ENCODE assay signal across 8 cellular contexts in the genomic region with DNA sequence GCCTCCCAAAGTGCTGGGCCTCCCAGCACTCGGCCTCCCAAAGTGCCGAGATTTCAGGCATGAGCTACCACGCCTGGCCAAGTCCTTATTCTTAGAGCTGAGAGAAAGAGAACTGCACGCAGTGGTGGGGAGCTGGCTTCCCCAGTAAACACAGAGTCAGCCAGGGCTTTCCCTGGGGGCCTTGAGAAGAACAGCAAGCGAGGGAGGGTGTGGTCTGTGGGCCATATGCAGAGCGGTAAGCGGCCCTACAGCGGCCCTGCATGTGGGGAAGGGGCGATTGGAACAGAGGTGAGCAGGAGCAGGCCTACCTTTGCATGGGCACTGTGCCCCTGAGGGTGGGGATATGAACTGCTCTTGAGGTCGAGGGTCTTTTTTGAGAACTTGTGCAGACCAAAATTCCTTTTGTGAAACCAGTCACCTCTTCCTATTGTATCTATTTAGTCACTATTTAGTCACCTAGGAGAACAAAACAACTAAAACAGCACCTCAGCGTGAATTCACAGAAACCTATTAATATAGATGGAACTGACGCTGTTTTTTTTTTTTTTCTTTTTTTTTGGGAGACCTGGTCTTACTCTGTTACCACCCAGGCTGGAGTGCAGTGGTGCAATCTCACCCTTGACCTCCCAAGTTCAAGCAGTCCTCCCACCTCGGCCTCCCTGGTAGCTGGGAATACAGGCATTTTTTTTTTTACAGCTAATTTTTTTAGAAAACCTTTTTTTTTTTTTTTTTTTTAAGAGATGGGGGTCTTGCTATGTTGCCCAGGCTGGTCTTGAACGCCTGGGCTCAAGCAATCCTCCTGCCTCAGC. TPM values are rescaled to one million over a fixed set of nuclear protein-coding genes. Genes with fewer than 3 reads are reported as not detected.
DNase-seq lines count a peak whose midpoint lies in the region; ATAC-seq and TF ChIP-seq lines count a peak whose summit lies in the region.

No MANE protein-coding gene starts in this region.

- no peak overlapping the region for H3K9ac ChIP-seq in liver (ENCODE audit: low read depth in 1 of 2, low read length in 2 of 2)

- no peaks in the 10 kb centered on the region for H3K27me3 ChIP-seq in adrenal gland
- no peaks in the 10 kb centered on the region for H3K27me3 ChIP-seq in liver (ENCODE audit: control insufficient read depth in 4 of 4, insufficient read depth in 4 of 4, low read length in 3 of 4)
- no peaks in the 10 kb centered on the region for H3K27me3 ChIP-seq in upper lobe of right lung

- H3K9me3 ChIP-seq in adrenal gland (replicated peaks in 1 of 3) = peaks cover 0 to 4% (median 0%) of the 10 kb centered on the region in 3 donors
- no peaks in the 10 kb centered on the region for H3K9me3 ChIP-seq in liver (ENCODE audit: control insufficient read depth in 4 of 4, low read length in 3 of 4)
- H3K9me3 ChIP-seq in upper lobe of right lung = no peaks in the 10 kb centered on the region

- no peak overlapping the region for H3K4me3 ChIP-seq in adrenal gland
- H3K4me3 ChIP-seq in liver (ENCODE audit: low read depth in 1 of 3, low read length in 3 of 3) = no peak overlapping the region
- no peak overlapping the region for H3K4me3 ChIP-seq in upper lobe of right lung

- H3K36me3 ChIP-seq in adrenal gland (replicated peaks in 1 of 2) = no peaks in the 10 kb centered on the region
- no peaks in the 10 kb centered on the region for H3K36me3 ChIP-seq in liver (ENCODE audit: control insufficient read depth in 4 of 4, insufficient read depth in 3 of 4, low read depth in 1 of 4, low read length in 3 of 4)
- peaks cover 9% of the 10 kb centered on the region for H3K36me3 ChIP-seq in upper lobe of right lung

- H3K27ac ChIP-seq in adrenal gland (peak overlapping the region in 4 of 5 donors; percentile 8 to 98 (median 88)), liver (ENCODE audit: low read depth in 1 of 2, low read length in 2 of 2) (peak overlapping the region; percentile 62 to 87), upper lobe of right lung (peak overlapping the region; percentile 86)

- 71 to 87% (median 76%) methylated on average over 12 to 14 of the region's 14 CpGs for WGBS in adrenal gland, 4 donors
- 83% methylated on average over 14 of the region's 14 CpGs for WGBS in liver

- H3K4me1 ChIP-seq in adrenal gland (replicated peaks in 1 of 2) (peaks cover 38 to 81% of the 10 kb centered on the region in 2 donors), liver (ENCODE audit: control insufficient read depth in 4 of 4, insufficient read depth in 4 of 4, low read length in 3 of 4) (peaks cover 35 to 65% (median 52%) of the 10 kb centered on the region in 4 donors), upper lobe of right lung (peaks cover 97% of the 10 kb centered on the region)

- DNase-seq in adrenal gland (peak in 2 of 7 donors; percentile 26 to 54), upper lobe of right lung (peak; percentile 64), nucleus accumbens (lab: John Stamatoyannopoulos, UW) (no peak), NCI-H2227 (lab: John Stamatoyannopoulos, UW; ENCODE audit: unreplicated experiment) (no peak), NCI-H1048 (lab: John Stamatoyannopoulos, UW) (no peak)

- TF ChIP-seq POLR2A in adrenal gland (IDR thresholded peaks at IDR 0.05) = no peak

- TF ChIP-seq RAD21 in liver (IDR thresholded peaks at IDR 0.05) = no peak

- TF ChIP-seq CTCF in adrenal gland (IDR thresholded peaks at IDR 0.05) = no peak
- no peak for TF ChIP-seq CTCF in liver (IDR thresholded peaks at IDR 0.05; ENCODE audit: low read depth, low read length, missing input control)
- no peak for TF ChIP-seq CTCF in upper lobe of right lung (IDR thresholded peaks at IDR 0.05)

- ATAC-seq in GM19463 (IDR thresholded peaks at IDR 0.05; ENCODE audit: unreplicated experiment) (peak; percentile 66), HG03175 (IDR thresholded peaks at IDR 0.05; ENCODE audit: unreplicated experiment) (peak; percentile 58), upper lobe of right lung (no peak)

- intact Hi-C loops in adrenal gland (cut with DNase I) = loop anchor here (2.0 to 10.0 kb wide), 2 partner anchors 56 to 116 kb away; no protein-coding TSS in a partner anchor
- intact Hi-C loops in upper lobe of right lung (cut with DNase I) = no loop called here

TF ChIP-seq in liver, 16 proteins besides CTCF, POLR2A, EP300 and RAD21:
- TF ChIP-seq, protein P1, sequence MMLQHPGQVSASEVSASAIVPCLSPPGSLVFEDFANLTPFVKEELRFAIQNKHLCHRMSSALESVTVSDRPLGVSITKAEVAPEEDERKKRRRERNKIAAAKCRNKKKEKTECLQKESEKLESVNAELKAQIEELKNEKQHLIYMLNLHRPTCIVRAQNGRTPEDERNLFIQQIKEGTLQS (IDR thresholded peaks at IDR 0.05) = no peak
- TF ChIP-seq, protein P2, sequence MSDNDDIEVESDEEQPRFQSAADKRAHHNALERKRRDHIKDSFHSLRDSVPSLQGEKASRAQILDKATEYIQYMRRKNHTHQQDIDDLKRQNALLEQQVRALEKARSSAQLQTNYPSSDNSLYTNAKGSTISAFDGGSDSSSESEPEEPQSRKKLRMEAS (IDR thresholded peaks at IDR 0.05) = no peak
- no peak for TF ChIP-seq YY1 (IDR thresholded peaks at IDR 0.05)
- no peak for TF ChIP-seq EGR1 (IDR thresholded peaks at IDR 0.05; ENCODE audit: low read depth in 2 of 2)
- TF ChIP-seq FOXA1 (IDR thresholded peaks at IDR 0.05) = no peak
- TF ChIP-seq, protein P3, sequence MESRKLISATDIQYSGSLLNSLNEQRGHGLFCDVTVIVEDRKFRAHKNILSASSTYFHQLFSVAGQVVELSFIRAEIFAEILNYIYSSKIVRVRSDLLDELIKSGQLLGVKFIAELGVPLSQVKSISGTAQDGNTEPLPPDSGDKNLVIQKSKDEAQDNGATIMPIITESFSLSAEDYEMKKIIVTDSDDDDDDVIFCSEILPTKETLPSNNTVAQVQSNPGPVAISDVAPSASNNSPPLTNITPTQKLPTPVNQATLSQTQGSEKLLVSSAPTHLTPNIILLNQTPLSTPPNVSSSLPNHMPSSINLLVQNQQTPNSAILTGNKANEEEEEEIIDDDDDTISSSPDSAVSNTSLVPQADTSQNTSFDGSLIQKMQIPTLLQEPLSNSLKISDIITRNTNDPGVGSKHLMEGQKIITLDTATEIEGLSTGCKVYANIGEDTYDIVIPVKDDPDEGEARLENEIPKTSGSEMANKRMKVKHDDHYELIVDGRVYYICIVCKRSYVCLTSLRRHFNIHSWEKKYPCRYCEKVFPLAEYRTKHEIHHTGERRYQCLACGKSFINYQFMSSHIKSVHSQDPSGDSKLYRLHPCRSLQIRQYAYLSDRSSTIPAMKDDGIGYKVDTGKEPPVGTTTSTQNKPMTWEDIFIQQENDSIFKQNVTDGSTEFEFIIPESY (IDR thresholded peaks at IDR 0.05) = no peak
- TF ChIP-seq HNF4A (conservative IDR thresholded peaks at IDR 0.05) = no peak
- TF ChIP-seq, protein P4, sequence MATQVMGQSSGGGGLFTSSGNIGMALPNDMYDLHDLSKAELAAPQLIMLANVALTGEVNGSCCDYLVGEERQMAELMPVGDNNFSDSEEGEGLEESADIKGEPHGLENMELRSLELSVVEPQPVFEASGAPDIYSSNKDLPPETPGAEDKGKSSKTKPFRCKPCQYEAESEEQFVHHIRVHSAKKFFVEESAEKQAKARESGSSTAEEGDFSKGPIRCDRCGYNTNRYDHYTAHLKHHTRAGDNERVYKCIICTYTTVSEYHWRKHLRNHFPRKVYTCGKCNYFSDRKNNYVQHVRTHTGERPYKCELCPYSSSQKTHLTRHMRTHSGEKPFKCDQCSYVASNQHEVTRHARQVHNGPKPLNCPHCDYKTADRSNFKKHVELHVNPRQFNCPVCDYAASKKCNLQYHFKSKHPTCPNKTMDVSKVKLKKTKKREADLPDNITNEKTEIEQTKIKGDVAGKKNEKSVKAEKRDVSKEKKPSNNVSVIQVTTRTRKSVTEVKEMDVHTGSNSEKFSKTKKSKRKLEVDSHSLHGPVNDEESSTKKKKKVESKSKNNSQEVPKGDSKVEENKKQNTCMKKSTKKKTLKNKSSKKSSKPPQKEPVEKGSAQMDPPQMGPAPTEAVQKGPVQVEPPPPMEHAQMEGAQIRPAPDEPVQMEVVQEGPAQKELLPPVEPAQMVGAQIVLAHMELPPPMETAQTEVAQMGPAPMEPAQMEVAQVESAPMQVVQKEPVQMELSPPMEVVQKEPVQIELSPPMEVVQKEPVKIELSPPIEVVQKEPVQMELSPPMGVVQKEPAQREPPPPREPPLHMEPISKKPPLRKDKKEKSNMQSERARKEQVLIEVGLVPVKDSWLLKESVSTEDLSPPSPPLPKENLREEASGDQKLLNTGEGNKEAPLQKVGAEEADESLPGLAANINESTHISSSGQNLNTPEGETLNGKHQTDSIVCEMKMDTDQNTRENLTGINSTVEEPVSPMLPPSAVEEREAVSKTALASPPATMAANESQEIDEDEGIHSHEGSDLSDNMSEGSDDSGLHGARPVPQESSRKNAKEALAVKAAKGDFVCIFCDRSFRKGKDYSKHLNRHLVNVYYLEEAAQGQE (IDR thresholded peaks at IDR 0.05) = no peak
- no peak for TF ChIP-seq GABPA (IDR thresholded peaks at IDR 0.05 in 1 of 2, conservative IDR thresholded peaks at IDR 0.05 in 1 of 2)
- no peak for TF ChIP-seq HNF4G (IDR thresholded peaks at IDR 0.05)
- TF ChIP-seq SP1 (IDR thresholded peaks at IDR 0.05) = no peak

RNA-seq across cellular contexts. Expression of a gene that starts 36.9 kb away (rescaled TPM):
- under 1 TPM in 1 of 8 donors, not detected in 7; 0.35 TPM for total RNA-seq in adrenal gland
- polyA plus RNA-seq in adrenal gland = under 1 TPM in 1 of 3 donors, not detected in 2; 0.07 TPM
- total RNA-seq in liver = under 1 TPM in 1 of 2 donors, not detected in 1; 0.19 TPM
- polyA plus RNA-seq in liver = not detected
- total RNA-seq in upper lobe of right lung = 0.43 TPM

RNA-seq across cellular contexts. Expression of a gene that starts 46.7 kb away (rescaled TPM):
- total RNA-seq in adrenal gland = 100 to 1,000 TPM in 1 of 8 donors, 10 to 100 TPM in 7; 31.4 to 112 (median 54.6) TPM
- polyA plus RNA-seq in adrenal gland = 10 to 100 TPM; 13.1 to 19.5 (median 17.9) TPM
- 10 to 100 TPM; 27.0 to 36.8 TPM for total RNA-seq in liver
- 10 to 100 TPM; 19.9 to 27.6 TPM for polyA plus RNA-seq in liver
- 157 TPM for total RNA-seq in upper lobe of right lung
